9 cellular contexts compared by ENCODE assay signal in genomic region chr11:77127674-77127968, GRCh38. TPM values are rescaled to one million over a fixed set of nuclear protein-coding genes. Genes with fewer than 3 reads are reported as not detected.
DNase-seq lines count a peak whose midpoint lies in the region; ATAC-seq, FAIRE-seq and TF ChIP-seq lines count a peak whose summit lies in the region.
"Had no signal": no experiment of that assay in that cellular context is flagged by ENCODE, and none has a peak within 500 bp of the region (broad histone marks: within the 10 kb centered on the region; RNA-seq: fewer than 3 reads in every experiment).

No MANE protein-coding gene starts in this region.

- TF ChIP-seq POLR2A in prostate gland (IDR thresholded peaks at IDR 0.05), result no peak

- H3K79me2 ChIP-seq in PC-9 (ENCODE audit: low read depth), result no peaks in the 10 kb centered on the region

- no peak overlapping the region for H2AFZ ChIP-seq in PC-9

- H3K9ac ChIP-seq in ES-I3 (ENCODE audit: low read depth, low read length), result peak overlapping the region; percentile 38; the same call in 1 of the 2 replicates

- 8% methylated on average over 6 of the region's 6 CpGs for WGBS in prostate gland

- H3K27ac ChIP-seq in PC-9 (no peak overlapping the region), prostate gland (no peak overlapping the region)

- POLR2A ChIA-PET in PC-9 (lab: Charles Lee; ENCODE audit: unreplicated experiment), result no interaction called here

- H3F3A ChIP-seq in PC-9 (ENCODE audit: insufficient read depth, low read depth), result no peaks in the 10 kb centered on the region

- H3K36me3 ChIP-seq in ES-I3 (ENCODE audit: insufficient read depth, low read length) (no peaks in the 10 kb centered on the region; the same call in 1 of the 2 replicates), PC-9 (ENCODE audit: low read depth) (no peaks in the 10 kb centered on the region), prostate gland (peaks cover 0 to 2% of the 10 kb centered on the region in 2 donors)

- CTCF ChIA-PET in PC-9 (lab: Charles Lee), result interaction anchor here (1.0 to 1.7 kb wide), 6 partner anchors 17 to 61 kb away, joined by 4 to 9 read pairs (median 6); no protein-coding TSS in a partner anchor

- DNase-seq in PC-9 (no peak), foreskin fibroblast (no peak), prostate gland (ENCODE audit: low spot score) (no peak), NCI-H146 (lab: John Stamatoyannopoulos, UW) (no peak), globus pallidus (ENCODE audit: low spot score) (no peak), RCC 7860 (ENCODE audit: low spot score) (no peak)
- DNase-seq: NCI-H1436 treated with DMSO at 0.1 percent for 48 hours had no signal

- H3K4me3 ChIP-seq in PC-9, result 0 out of 2 replicates have a peak overlapping the region, but pooled peaks have one; percentile 44
- H3K4me3 ChIP-seq in foreskin fibroblast (ENCODE audit: low read depth in 1 of 2, low read length in 2 of 2), result peak overlapping the region; percentile 48 to 59
- H3K4me3 ChIP-seq in prostate gland, result peak overlapping the region; percentile 11 to 21

- no peaks in the 10 kb centered on the region; the same call in 1 of the 2 replicates for H3K4me1 ChIP-seq in ES-I3 (ENCODE audit: insufficient read depth, low read length)
- H3K4me1 ChIP-seq in PC-9 (replicated peaks; ENCODE audit: insufficient read depth), result no peaks in the 10 kb centered on the region
- no peaks in the 10 kb centered on the region for H3K4me1 ChIP-seq in prostate gland (replicated peaks)

- intact Hi-C loops in PC-9 (cut with micrococcal nuclease; ENCODE audit: unreplicated experiment) (loop anchor here (1.0 to 2.0 kb wide), 4 partner anchors 61 to 492 kb away; no protein-coding TSS in a partner anchor), prostate gland (cut with DNase I) (loop anchor here (5.0 kb wide), 3 partner anchors 60 to 490 kb away; no protein-coding TSS in a partner anchor)

- H3K9me3 ChIP-seq in ES-I3 (ENCODE audit: control insufficient read depth, insufficient read depth, low read length), result no peaks in the 10 kb centered on the region
- H3K9me3 ChIP-seq in PC-9 (ENCODE audit: insufficient read depth, low read depth), result no peaks in the 10 kb centered on the region
- no peaks in the 10 kb centered on the region for H3K9me3 ChIP-seq in prostate gland

- H3K27me3 ChIP-seq in PC-9 (ENCODE audit: insufficient read depth, low read depth) (no peaks in the 10 kb centered on the region), prostate gland (replicated peaks; ENCODE audit: insufficient read depth) (no peaks in the 10 kb centered on the region)

- no peak for ATAC-seq in GM19463 (IDR thresholded peaks at IDR 0.05; ENCODE audit: unreplicated experiment)

- peak overlapping the region; percentile 70 for H3K4me2 ChIP-seq in PC-9

- no peaks in the 10 kb centered on the region for H4K20me1 ChIP-seq in PC-9 (ENCODE audit: insufficient read depth)

- no peak for FAIRE-seq in RCC 7860 (lab: Jason Lieb, UNC)

- no TSS peak for BruUV-seq in PC-9 (replicated peaks; lab: Mats Ljungman, UMichigan)

- TF ChIP-seq CTCF in PC-9 (conservative IDR thresholded peaks at IDR 0.05) (no peak), foreskin fibroblast (IDR thresholded peaks at IDR 0.05; ENCODE audit: low read depth, low read length) (no peak), prostate gland (IDR thresholded peaks at IDR 0.05) (no peak)

- H3K9me2 ChIP-seq in PC-9 (ENCODE audit: insufficient read depth), result no peaks in the 10 kb centered on the region

RNA-seq across cellular contexts. Expression of gene MYO7A, which starts 0.4 kb away (rescaled TPM):
- total RNA-seq in PC-9 (2021) (2.4 and 3.5 TPM in 2 replicates), prostate gland (100 to 1,000 TPM in 1 of 2 donors, 1 to 10 TPM in 1; 3.1 to 102 TPM)

RNA-seq across cellular contexts. Expression of gene OMP, which starts 25.0 kb away (rescaled TPM):
- total RNA-seq in PC-9 (2021) (1.4 TPM in 1 of 2 replicates, not detected in the other), prostate gland (1 to 10 TPM in 1 of 2 donors, not detected in 1; 8.0 TPM)
